11 cellular contexts compared by ENCODE assay signal in the genomic region with DNA sequence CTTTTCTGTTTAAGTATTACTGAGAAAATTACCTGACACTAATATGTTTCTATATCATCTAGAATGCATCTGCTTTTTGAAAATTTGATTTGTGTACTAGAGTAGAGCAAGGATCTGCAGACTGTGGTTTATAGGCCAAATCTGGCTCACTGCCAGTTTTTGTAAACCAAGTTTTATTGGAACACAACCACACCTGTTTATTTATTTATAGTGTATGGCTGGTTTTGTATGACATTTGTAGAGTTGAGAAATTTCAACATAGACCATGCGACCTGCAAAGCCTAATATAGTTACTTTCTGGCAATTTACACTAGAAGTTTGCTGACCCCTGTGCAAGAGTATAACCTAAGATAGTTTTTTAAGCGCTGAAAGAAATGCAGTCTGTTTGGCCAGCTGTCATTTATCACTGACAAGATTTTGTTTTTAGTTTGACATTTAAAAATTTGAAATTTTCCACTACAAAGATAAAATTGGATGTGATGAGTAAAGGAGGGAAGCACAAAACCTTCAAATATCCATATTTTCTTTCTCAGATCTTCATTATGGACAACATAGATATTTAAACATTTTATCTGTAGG. TPM values are rescaled to one million over a fixed set of nuclear protein-coding genes. Genes with fewer than 3 reads are reported as not detected.
A peak's percentile ranks its signal among the peaks of the same experiment; 100 is the strongest.
DNase-seq lines count a peak whose midpoint lies in the region; TF ChIP-seq lines count a peak whose summit lies in the region.
"Had no signal": no experiment of that assay in that cellular context is flagged by ENCODE, and none has a peak within 500 bp of the region (broad histone marks: within the 10 kb centered on the region; RNA-seq: fewer than 3 reads in every experiment).

No MANE protein-coding gene starts in this region.

- no peaks in the 10 kb centered on the region for H3K9me3 ChIP-seq in MM.1S (replicated peaks; ENCODE audit: insufficient read depth, low read length)

- H3K4me1 Mint-ChIP-seq in activated naive CD8-positive, alpha-beta T cell treated with anti-CD3 and anti-CD28 coated beads for 36 hours = peaks cover 42% of the 10 kb centered on the region
- H3K4me1 Mint-ChIP-seq in osteocyte (ENCODE audit: unreplicated experiment) = peaks cover 40% of the 10 kb centered on the region

- peaks cover 48% of the 10 kb centered on the region for H3F3A ChIP-seq in MM.1S (ENCODE audit: insufficient read depth, low read length)

- H3K4me3 ChIP-seq in MM.1S (ENCODE audit: low read length) = 0 out of 2 replicates have a peak overlapping the region, but pooled peaks have one; percentile 7

- H4K20me1 ChIP-seq in MM.1S (ENCODE audit: insufficient read depth, low read length) = no peaks in the 10 kb centered on the region

- H3K4me2 ChIP-seq in MM.1S (ENCODE audit: low read depth, low read length) = peak overlapping the region; percentile 33; the same call in 1 of the 2 replicates

- peak overlapping the region; percentile 51; the same call in 1 of the 2 replicates for H3K27ac ChIP-seq in MM.1S (ENCODE audit: low read length)
- H3K27ac ChIP-seq in caudate nucleus (ENCODE audit: low read depth, low read length) = no peak overlapping the region
- H3K27ac ChIP-seq: 22Rv1 had no signal

- TF ChIP-seq CTCF in MM.1S (IDR thresholded peaks at IDR 0.05; ENCODE audit: low read length) (no peak), osteocyte (IDR thresholded peaks at IDR 0.05) (no peak)

- no peaks in the 10 kb centered on the region for H3K36me3 ChIP-seq in MM.1S (replicated peaks; ENCODE audit: insufficient read depth, low read length)

- DNase-seq in DMS 273 (lab: John Stamatoyannopoulos, UW; ENCODE audit: unreplicated experiment) (peak; percentile 80), DMS 273 treated with DMSO at 0.1 percent for 48 hours (lab: John Stamatoyannopoulos, UW) (no peak), MM.1S (peak; percentile 91), osteocyte (ENCODE audit: extremely low spot score, unreplicated experiment) (no peak), HuH-7 (ENCODE audit: low spot score) (no peak), activated gamma-delta T cell treated with Interleukin-2 at 50 U/mL for 16 hours (no peak), caudate nucleus (lab: John Stamatoyannopoulos, UW) (no peak)
- no peak for DNase-seq in activated naive CD8-positive, alpha-beta T cell treated with anti-CD3 and anti-CD28 coated beads for 36 hours
- DNase-seq: retina had no signal

- H3K4me1 ChIP-seq in MM.1S (ENCODE audit: low read length) = peaks cover 58% of the 10 kb centered on the region

- peak overlapping the region; percentile 92 for H3K27ac Mint-ChIP-seq in activated naive CD8-positive, alpha-beta T cell treated with anti-CD3 and anti-CD28 coated beads for 36 hours
- peak overlapping the region; percentile 49 for H3K27ac Mint-ChIP-seq in osteocyte (ENCODE audit: unreplicated experiment)

- no peak overlapping the region for H2AFZ ChIP-seq in MM.1S (ENCODE audit: low read length)

- H3K9me2 ChIP-seq in MM.1S (replicated peaks; ENCODE audit: insufficient read depth, low read length) = no peaks in the 10 kb centered on the region

- no peaks in the 10 kb centered on the region for H3K36me3 Mint-ChIP-seq in activated naive CD8-positive, alpha-beta T cell treated with anti-CD3 and anti-CD28 coated beads for 36 hours
- peaks cover 2% of the 10 kb centered on the region for H3K36me3 Mint-ChIP-seq in osteocyte (ENCODE audit: unreplicated experiment)

- H3K27me3 ChIP-seq in MM.1S (replicated peaks; ENCODE audit: insufficient read depth, low read length) = no peaks in the 10 kb centered on the region

- H3K9me3 Mint-ChIP-seq in activated naive CD8-positive, alpha-beta T cell treated with anti-CD3 and anti-CD28 coated beads for 36 hours = no peaks in the 10 kb centered on the region
- no peaks in the 10 kb centered on the region for H3K9me3 Mint-ChIP-seq in osteocyte (ENCODE audit: unreplicated experiment)
- H3K9me3 Mint-ChIP-seq: stimulated activated naive CD8-positive, alpha-beta T cell treated with anti-CD3 and anti-CD28 coated beads, Interleukin-15, Interleukin-2, amounts not matched to agents 100 ng/mL and 50 ng/mL, for 24 hours had no signal

- no peaks in the 10 kb centered on the region for H3K79me2 ChIP-seq in MM.1S (ENCODE audit: low read length)

- no peak overlapping the region for H3K9ac ChIP-seq in MM.1S (ENCODE audit: low read length)

- no peak overlapping the region for H3K4me3 Mint-ChIP-seq in activated naive CD8-positive, alpha-beta T cell treated with anti-CD3 and anti-CD28 coated beads for 36 hours
- H3K4me3 Mint-ChIP-seq in osteocyte (ENCODE audit: unreplicated experiment) = no peak overlapping the region

- H3K27me3 Mint-ChIP-seq in activated naive CD8-positive, alpha-beta T cell treated with anti-CD3 and anti-CD28 coated beads for 36 hours = no peaks in the 10 kb centered on the region
- H3K27me3 Mint-ChIP-seq in osteocyte (ENCODE audit: unreplicated experiment) = no peaks in the 10 kb centered on the region
- H3K27me3 Mint-ChIP-seq: stimulated activated naive CD8-positive, alpha-beta T cell treated with anti-CD3 and anti-CD28 coated beads, Interleukin-15, Interleukin-2, amounts not matched to agents 100 ng/mL and 50 ng/mL, for 24 hours had no signal

RNA-seq across cellular contexts. Expression of gene CACYBP, which starts 36.1 kb away (rescaled TPM):
- total RNA-seq in activated naive CD8-positive, alpha-beta T cell treated with anti-CD3 and anti-CD28 coated beads for 36 hours = 100 to 1,000 TPM; 345 to 385 TPM
- 58.3 and 75.7 TPM in 2 replicates for total RNA-seq in osteocyte

RNA-seq across cellular contexts. Expression of gene MRPS14, which starts 59.6 kb away (rescaled TPM):
- 10 to 100 TPM; 42.1 to 44.0 TPM for total RNA-seq in activated naive CD8-positive, alpha-beta T cell treated with anti-CD3 and anti-CD28 coated beads for 36 hours
- 27.7 and 29.8 TPM in 2 replicates for total RNA-seq in osteocyte

Comparison
In these comparisons a context has a peak if more than half of its experiments do, and no peak if none do; other contexts are left out.
1. DNase-seq: peak in DMS 273 (single experiment) and MM.1S (single experiment); none in DMS 273 treated with DMSO at 0.1 percent for 48 hours (single experiment), activated naive CD8-positive, alpha-beta T cell treated with anti-CD3 and anti-CD28 coated beads for 36 hours (single experiment), osteocyte (single experiment), HuH-7 (single experiment), activated gamma-delta T cell treated with Interleukin-2 at 50 U/mL for 16 hours (single experiment) and caudate nucleus (0 of 61).